Comparison of ENCODE assay signal across 7 cellular contexts in genomic region chr3:185215873-185216586, GRCh38. TPM values are rescaled to one million over a fixed set of nuclear protein-coding genes. Genes with fewer than 3 reads are reported as not detected.
DNase-seq lines count a peak whose midpoint lies in the region; ATAC-seq and TF ChIP-seq lines count a peak whose summit lies in the region.

No MANE protein-coding gene starts in this region.

- H2BK120ac ChIP-seq in neuronal stem cell (ENCODE audit: low read depth, low read length) = no peak overlapping the region

- H3K14ac ChIP-seq in neuronal stem cell (ENCODE audit: low read length) = no peak overlapping the region

- no peak overlapping the region for H3K9ac ChIP-seq in neuronal stem cell (ENCODE audit: low read depth, low read length, poor library complexity)

- H3K4me1 ChIP-seq in neuronal stem cell (ENCODE audit: control insufficient read depth in 2 of 2, insufficient read depth in 1 of 2, low read depth in 1 of 2, low read length in 2 of 2) = peaks cover 1 to 7% of the 10 kb centered on the region in 2 donors

- H4K91ac ChIP-seq in neuronal stem cell (ENCODE audit: low read depth, low read length, poor library complexity) = no peak overlapping the region

- ATAC-seq in HG02938 (IDR thresholded peaks at IDR 0.05; ENCODE audit: unreplicated experiment) = no peak
- ATAC-seq in natural killer cell = no peak

- H2AFZ ChIP-seq in neuronal stem cell (ENCODE audit: low read length) = peak overlapping the region; percentile 91

- WGBS in neuronal stem cell (ENCODE audit: extremely low coverage in 2 of 2, insufficient read length in 2 of 2, insufficient replicate concordance in 1 of 2), 2 donors = no CpG with 5 or more reads among the region's 6 CpGs

- no peak overlapping the region for H3K23ac ChIP-seq in neuronal stem cell (ENCODE audit: low read depth, low read length, poor library complexity)

- no peaks in the 10 kb centered on the region for H3K9me3 ChIP-seq in neuronal stem cell (replicated peaks in 1 of 2; ENCODE audit: control insufficient read depth in 2 of 2, insufficient read depth in 1 of 2, low read depth in 1 of 2, low read length in 2 of 2)

- no peak overlapping the region for H3K27ac ChIP-seq in neuronal stem cell (replicated peaks; ENCODE audit: low read length)

- no peaks in the 10 kb centered on the region for H3K9me3 Mint-ChIP-seq in natural killer cell

- H4K8ac ChIP-seq in neuronal stem cell (ENCODE audit: low read depth, low read length) = no peak overlapping the region

- no peak overlapping the region for H3K4me2 ChIP-seq in neuronal stem cell (ENCODE audit: insufficient read depth, low read length, poor library complexity, severe bottlenecking)

- DNase-seq in NCI-H2196 treated with DMSO at 0.1 percent for 48 hours (lab: John Stamatoyannopoulos, UW; ENCODE audit: unreplicated experiment) (peak; percentile 25), dermis blood vessel endothelial cell (peak; percentile 49), neuronal stem cell (ENCODE audit: low spot score) (no peak), natural killer cell (no peak), ureter (ENCODE audit: low spot score) (no peak)

- no peak overlapping the region for H3K18ac ChIP-seq in neuronal stem cell (ENCODE audit: low read length)

- intact Hi-C loops in natural killer cell (cut with micrococcal nuclease) = no loop called here

- H3K4ac ChIP-seq in neuronal stem cell (ENCODE audit: low read length) = no peak overlapping the region

- H3K36me3 Mint-ChIP-seq in natural killer cell = no peaks in the 10 kb centered on the region

- H2BK5ac ChIP-seq in neuronal stem cell (ENCODE audit: low read length) = no peak overlapping the region

- H2BK12ac ChIP-seq in neuronal stem cell (ENCODE audit: low read length) = no peak overlapping the region

- no peak overlapping the region for H2BK15ac ChIP-seq in neuronal stem cell (ENCODE audit: low read length)

- no peaks in the 10 kb centered on the region for H3K36me3 ChIP-seq in neuronal stem cell (replicated peaks in 1 of 2; ENCODE audit: control insufficient read depth in 2 of 2, insufficient read depth in 2 of 2, low read length in 2 of 2)

- H2AK5ac ChIP-seq in neuronal stem cell (ENCODE audit: low read depth, low read length) = no peak overlapping the region

- no peaks in the 10 kb centered on the region for H3K4me1 Mint-ChIP-seq in natural killer cell

- H3K27ac Mint-ChIP-seq in natural killer cell = no peak overlapping the region

- H3K79me1 ChIP-seq in neuronal stem cell (ENCODE audit: low read depth, low read length) = no peaks in the 10 kb centered on the region

- TF ChIP-seq CTCF in GM12873 (IDR thresholded peaks at IDR 0.05; ENCODE audit: insufficient read depth, low read depth, low read length, missing control alignments) (peak; percentile 32), natural killer cell (IDR thresholded peaks at IDR 0.05) (no peak)

- no peak overlapping the region for H3K4me3 Mint-ChIP-seq in natural killer cell

- no peaks in the 10 kb centered on the region for H3K27me3 ChIP-seq in neuronal stem cell (ENCODE audit: control insufficient read depth in 3 of 3, insufficient read depth in 3 of 3, low read depth in 1 of 3, low read length in 3 of 3)

- no peaks in the 10 kb centered on the region for H3K27me3 Mint-ChIP-seq in natural killer cell (ENCODE audit: low read depth in 2 of 2)

- H3K4me3 ChIP-seq in neuronal stem cell (ENCODE audit: low read length in 2 of 2) = peak overlapping the region in 1 of 2 donors; percentile 41

RNA-seq across cellular contexts. Expression of gene EHHADH, which starts 37.8 kb away (rescaled TPM):
- 6.6 and 7.7 TPM in 2 replicates for total RNA-seq in dermis blood vessel endothelial cell
- 1.9 TPM for polyA plus RNA-seq in neuronal stem cell (2013, experiment 1 of 2)
- 2.6 TPM for polyA plus RNA-seq in neuronal stem cell (2013, experiment 2 of 2)
- total RNA-seq in natural killer cell = 1 to 10 TPM in 1 of 3 donors, under 1 TPM in 2; 0.58 to 1.1 (median 0.64) TPM
- 22.7 TPM for total RNA-seq in ureter

Comparison
In these comparisons a context has a peak if more than half of its experiments do, and no peak if none do; other contexts are left out.
1. DNase-seq: peak in NCI-H2196 treated with DMSO at 0.1 percent for 48 hours (single experiment) and dermis blood vessel endothelial cell (single experiment); none in neuronal stem cell (single experiment), natural killer cell (single experiment) and ureter (single experiment).